26 cellular contexts compared by ENCODE assay signal in genomic region chr10:33260403-33261239, GRCh38.
DNase-seq lines count a peak whose midpoint lies in the region; ATAC-seq, FAIRE-seq and TF ChIP-seq lines count a peak whose summit lies in the region.
"Had no signal": no experiment of that assay in that cellular context is flagged by ENCODE, and none has a peak within 500 bp of the region (broad histone marks: within the 10 kb centered on the region; RNA-seq: fewer than 3 reads in every experiment).

No MANE protein-coding gene starts in this region.

- no peak overlapping the region for H3K4me3 Mint-ChIP-seq in astrocyte (ENCODE audit: unreplicated experiment)
- H3K4me3 Mint-ChIP-seq in natural killer cell treated with Interleukin-12 subunit alpha and Interleukin-12 subunit beta and Interleukin-15 and Interleukin-18, amount 100 ng/mL, for 72 hours: no peak overlapping the region
- H3K4me3 Mint-ChIP-seq: activated T-cell treated with anti-CD3 and anti-CD28 coated beads, Interleukin-2, amount 50 U/mL, for 72 hours; brain; IgD-negative memory B cell; neural progenitor cell had no signal

- peak overlapping the region; percentile 92 for H3K27ac Mint-ChIP-seq in astrocyte (ENCODE audit: unreplicated experiment)
- H3K27ac Mint-ChIP-seq in natural killer cell treated with Interleukin-12 subunit alpha and Interleukin-12 subunit beta and Interleukin-15 and Interleukin-18, amount 100 ng/mL, for 72 hours: no peak overlapping the region
- H3K27ac Mint-ChIP-seq: activated naive CD4-positive, alpha-beta T cell treated with anti-CD3 and anti-CD28 coated beads, Interleukin-2, amount 50 U/mL, for 72 hours; activated T-cell treated with anti-CD3 and anti-CD28 coated beads, Interleukin-2, amount 50 U/mL, for 72 hours; IgD-negative memory B cell; neural progenitor cell had no signal

- H3K27me3 ChIP-seq in astrocyte (ENCODE audit: insufficient read depth, low read length) (no peaks in the 10 kb centered on the region), osteoblast (ENCODE audit: insufficient read depth, low read length) (no peaks in the 10 kb centered on the region)
- H3K27me3 ChIP-seq: BLaER1, foreskin keratinocyte, MG63, neural progenitor cell, SJSA1, uterus had no signal

- no peak overlapping the region for H2AFZ ChIP-seq in astrocyte (ENCODE audit: low read depth, low read length)
- no peak overlapping the region for H2AFZ ChIP-seq in osteoblast (ENCODE audit: low read length)
- H2AFZ ChIP-seq: neural progenitor cell had no signal

- H3K4me2 ChIP-seq in astrocyte (ENCODE audit: low read length): no peak overlapping the region
- no peak overlapping the region for H3K4me2 ChIP-seq in osteoblast (ENCODE audit: insufficient read depth, low read length)
- H3K4me2 ChIP-seq: BLaER1, neural progenitor cell had no signal

- H3K4me1 ChIP-seq in astrocyte (ENCODE audit: insufficient read depth, low read length) (peaks cover 40% of the 10 kb centered on the region), osteoblast (ENCODE audit: insufficient read depth, low read length) (peaks cover 53% of the 10 kb centered on the region)
- H3K4me1 ChIP-seq: BLaER1, HAP-1, uterus had no signal

- H3K36me3 ChIP-seq in astrocyte (ENCODE audit: insufficient read depth, low read length) (peaks cover 41% of the 10 kb centered on the region), osteoblast (ENCODE audit: insufficient read depth, low read length) (peaks cover 62% of the 10 kb centered on the region)
- H3K36me3 ChIP-seq: BLaER1, MG63, neural progenitor cell, uterus had no signal

- H3K4me1 Mint-ChIP-seq in astrocyte (ENCODE audit: low read depth, unreplicated experiment): peaks cover 39% of the 10 kb centered on the region
- peaks cover 3 to 7% of the 10 kb centered on the region in 2 donors for H3K4me1 Mint-ChIP-seq in natural killer cell treated with Interleukin-12 subunit alpha and Interleukin-12 subunit beta and Interleukin-15 and Interleukin-18, amount 100 ng/mL, for 72 hours (ENCODE audit: low read depth in 2 of 2)

- FAIRE-seq in astrocyte (lab: Jason Lieb, UNC): peak; percentile 41
- FAIRE-seq: colon, D721Med had no signal

- H3K4me3 ChIP-seq in astrocyte (ENCODE audit: insufficient read depth, low read depth, low read length): no peak overlapping the region
- no peak overlapping the region for H3K4me3 ChIP-seq in osteoblast (ENCODE audit: insufficient read depth, low read length)
- H3K4me3 ChIP-seq: BLaER1, HAP-1, MG63, neural progenitor cell, SJSA1, uterus had no signal

- H3K27me3 Mint-ChIP-seq in astrocyte (ENCODE audit: low read depth, unreplicated experiment): no peaks in the 10 kb centered on the region
- peaks cover 10 to 18% of the 10 kb centered on the region in 2 donors for H3K27me3 Mint-ChIP-seq in natural killer cell treated with Interleukin-12 subunit alpha and Interleukin-12 subunit beta and Interleukin-15 and Interleukin-18, amount 100 ng/mL, for 72 hours

- peaks cover 5% of the 10 kb centered on the region for H3K36me3 Mint-ChIP-seq in astrocyte (ENCODE audit: low read depth, unreplicated experiment)
- no peaks in the 10 kb centered on the region for H3K36me3 Mint-ChIP-seq in natural killer cell treated with Interleukin-12 subunit alpha and Interleukin-12 subunit beta and Interleukin-15 and Interleukin-18, amount 100 ng/mL, for 72 hours
- H3K36me3 Mint-ChIP-seq: activated naive CD4-positive, alpha-beta T cell treated with anti-CD3 and anti-CD28 coated beads, Interleukin-2, amount 50 U/mL, for 72 hours had no signal

- H3K9ac ChIP-seq in astrocyte (ENCODE audit: low read length): no peak overlapping the region
- H3K9ac ChIP-seq: BLaER1, neural progenitor cell had no signal

- no peak for ATAC-seq in natural killer cell treated with Interleukin-12 subunit alpha and Interleukin-12 subunit beta and Interleukin-15 and Interleukin-18, amount 100 ng/mL, for 72 hours
- ATAC-seq: activated naive CD4-positive, alpha-beta T cell treated with anti-CD3 and anti-CD28 coated beads, Interleukin-2, amount 50 U/mL, for 72 hours; activated T-cell treated with anti-CD3 and anti-CD28 coated beads, Interleukin-2, amount 50 U/mL, for 72 hours; foreskin keratinocyte had no signal

- H3K9me3 Mint-ChIP-seq in astrocyte (ENCODE audit: unreplicated experiment): no peaks in the 10 kb centered on the region
- no peaks in the 10 kb centered on the region for H3K9me3 Mint-ChIP-seq in natural killer cell treated with Interleukin-12 subunit alpha and Interleukin-12 subunit beta and Interleukin-15 and Interleukin-18, amount 100 ng/mL, for 72 hours
- H3K9me3 Mint-ChIP-seq: activated naive CD4-positive, alpha-beta T cell treated with anti-CD3 and anti-CD28 coated beads, Interleukin-2, amount 50 U/mL, for 72 hours; activated T-cell treated with anti-CD3 and anti-CD28 coated beads, Interleukin-2, amount 50 U/mL, for 72 hours; brain; neural progenitor cell had no signal

- H3K9me3 ChIP-seq in astrocyte (ENCODE audit: insufficient read depth, low read depth, low read length): no peaks in the 10 kb centered on the region
- H3K9me3 ChIP-seq in osteoblast (ENCODE audit: low read depth, low read length): no peaks in the 10 kb centered on the region
- H3K9me3 ChIP-seq: BLaER1, HAP-1, MG63, SJSA1, uterus had no signal

- H3K79me2 ChIP-seq in astrocyte (ENCODE audit: insufficient read depth, low read length) (peaks cover 9% of the 10 kb centered on the region), osteoblast (ENCODE audit: insufficient read depth, low read length) (peaks cover 20% of the 10 kb centered on the region)

- H3K27ac ChIP-seq in astrocyte (ENCODE audit: low read depth, low read length): peak overlapping the region; percentile 7
- peak overlapping the region; percentile 77 for H3K27ac ChIP-seq in osteoblast (ENCODE audit: low read depth, low read length)
- H3K27ac ChIP-seq: BLaER1, foreskin keratinocyte, neural progenitor cell, uterus had no signal

- H4K20me1 ChIP-seq in astrocyte (ENCODE audit: insufficient read depth, low read length): no peaks in the 10 kb centered on the region
- no peaks in the 10 kb centered on the region for H4K20me1 ChIP-seq in osteoblast (ENCODE audit: insufficient read depth, low read length)
- H4K20me1 ChIP-seq: BLaER1 had no signal

- no peak for TF ChIP-seq CTCF in astrocyte (IDR thresholded peaks at IDR 0.05; ENCODE audit: insufficient read depth, low read depth, low read length)
- no peak for TF ChIP-seq CTCF in osteoblast (IDR thresholded peaks at IDR 0.05; ENCODE audit: extremely low read depth, low read depth, low read length)

- peak; percentile 28 for DNase-seq in NCI-H1092 treated with DMSO at 0.1 percent for 48 hours (lab: John Stamatoyannopoulos, UW)
- DNase-seq in NCI-H1092 (lab: John Stamatoyannopoulos, UW): no peak
- peak; percentile 11 for DNase-seq in NCI-H128 (lab: John Stamatoyannopoulos, UW; ENCODE audit: unreplicated experiment)
- DNase-seq in astrocyte (ENCODE audit: low read depth): peak; percentile 56
- DNase-seq in osteoblast (ENCODE audit: insufficient read length, low spot score, missing footprints): no peak
- DNase-seq in stimulated activated CD4-positive, alpha-beta T cell treated with anti-CD3 and anti-CD28 coated beads, Interleukin-2, amount 100 ng/mL, for 48 hours: no peak
- no peak for DNase-seq in activated naive CD4-positive, alpha-beta T cell treated with Interleukin-2 at 50 U/mL for 16 hours
- DNase-seq in natural killer cell treated with Interleukin-12 subunit alpha and Interleukin-12 subunit beta and Interleukin-15 and Interleukin-18, amount 100 ng/mL, for 72 hours (ENCODE audit: low spot score): no peak
- DNase-seq: activated CD4-positive, CD25-positive, alpha-beta regulatory T cell; activated CD8-positive, alpha-beta memory T cell treated with anti-CD3 and anti-CD28 coated beads for 24 hours; activated T-cell treated with anti-CD3 and anti-CD28 coated beads, Interleukin-2, amount 50 U/mL, for 72 hours; foreskin keratinocyte; MG63; midbrain; NCI-H2081 treated with DMSO at 0.1 percent for 48 hours; NCI-H748 treated with DMSO at 0.1 percent for 48 hours; uterus had no signal

Comparison
In these comparisons a context has a peak if more than half of its experiments do, and no peak if none do; other contexts are left out.
1. DNase-seq: peak in NCI-H1092 treated with DMSO at 0.1 percent for 48 hours (single experiment), NCI-H128 (single experiment) and astrocyte (single experiment); none in NCI-H1092 (single experiment), osteoblast (single experiment), stimulated activated CD4-positive, alpha-beta T cell treated with anti-CD3 and anti-CD28 coated beads, Interleukin-2, amount 100 ng/mL, for 48 hours (0 of 2), activated naive CD4-positive, alpha-beta T cell treated with Interleukin-2 at 50 U/mL for 16 hours (single experiment) and natural killer cell treated with Interleukin-12 subunit alpha and Interleukin-12 subunit beta and Interleukin-15 and Interleukin-18, amount 100 ng/mL, for 72 hours (single experiment).